In the genomic region with DNA sequence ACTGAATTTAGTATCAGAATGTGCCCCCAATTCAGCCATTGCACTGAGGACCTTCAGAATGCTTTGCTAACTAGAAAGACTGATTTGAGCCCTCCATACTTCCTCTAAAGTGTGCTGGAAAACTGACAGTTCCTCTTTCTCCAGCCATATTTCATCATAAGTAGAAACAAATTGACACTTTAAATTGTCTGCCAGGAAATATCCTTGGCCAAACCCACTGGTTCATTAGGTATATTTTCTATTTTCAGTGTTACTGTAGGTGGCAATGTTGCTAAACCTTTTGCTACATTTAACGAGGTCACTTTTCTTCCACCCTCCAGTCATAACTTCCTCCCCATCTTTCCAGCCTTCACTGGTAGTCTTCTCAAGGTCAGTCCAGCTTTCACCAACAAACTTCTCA, we compare ENCODE assay signal across 30 cellular contexts. TPM values are rescaled to one million over a fixed set of nuclear protein-coding genes. Genes with fewer than 3 reads are reported as not detected.
A peak's percentile ranks its signal among the peaks of the same experiment; 100 is the strongest.
DNase-seq lines count a peak whose midpoint lies in the region; ATAC-seq, FAIRE-seq and TF ChIP-seq lines count a peak whose summit lies in the region.
"Had no signal": no experiment of that assay in that cellular context is flagged by ENCODE, and none has a peak within 500 bp of the region (broad histone marks: within the 10 kb centered on the region; RNA-seq: fewer than 3 reads in every experiment).

No MANE protein-coding gene starts in this region.

- TF ChIP-seq EP300 in HepG2 (IDR thresholded peaks at IDR 0.05; ENCODE audit: low read depth in 2 of 2, low read length in 2 of 2) (no peak), HepG2 (CRISPR knock-in tag; IDR thresholded peaks at IDR 0.05; ENCODE audit: borderline replicate concordance) (no peak), transverse colon (IDR thresholded peaks at IDR 0.05; ENCODE audit: low read depth) (no peak)

- H2AFZ ChIP-seq in HepG2 (ENCODE audit: low read length), result no peak overlapping the region

- POLR2A ChIA-PET in HepG2 (lab: Yijun Ruan, JAX), result no interaction called here

- H3K9ac ChIP-seq in HepG2 (ENCODE audit: insufficient read depth, low read depth, low read length), result no peak overlapping the region

- peak; percentile 37 for FAIRE-seq in HepG2 (lab: Jason Lieb, UNC)
- FAIRE-seq: G401.6, H1 had no signal

- H3K4me1 ChIP-seq in RWPE2 (ENCODE audit: insufficient read depth, poor library complexity, severe bottlenecking) (peaks cover 16% of the 10 kb centered on the region), HepG2 (ENCODE audit: insufficient read depth, low read length) (no peaks in the 10 kb centered on the region), transverse colon (no peaks in the 10 kb centered on the region)

- no peak for TF ChIP-seq POLR2A in HepG2 (IDR thresholded peaks at IDR 0.05; ENCODE audit: insufficient read depth in 1 of 2, low read depth in 2 of 2, low read length in 2 of 2)
- no peak for TF ChIP-seq POLR2A in transverse colon (IDR thresholded peaks at IDR 0.05)

- no peaks in the 10 kb centered on the region for H4K20me1 ChIP-seq in HepG2 (ENCODE audit: insufficient read depth, low read length)

- no peaks in the 10 kb centered on the region for H3K36me3 ChIP-seq in RWPE2 (ENCODE audit: low read depth)
- no peaks in the 10 kb centered on the region for H3K36me3 ChIP-seq in HepG2 (replicated peaks in 1 of 2; ENCODE audit: control insufficient read depth in 1 of 2, insufficient read depth in 2 of 2, low read length in 2 of 2)
- H3K36me3 ChIP-seq in transverse colon, result no peaks in the 10 kb centered on the region
- H3K36me3 ChIP-seq: ovary had no signal

- H3K79me2 ChIP-seq in HepG2 (ENCODE audit: insufficient read depth, low read length), result no peaks in the 10 kb centered on the region

- no peak overlapping the region for H3K4me3 ChIP-seq in RWPE2 (ENCODE audit: severe bottlenecking)
- H3K4me3 ChIP-seq in HepG2 (replicated peaks in 1 of 3; ENCODE audit: insufficient read depth in 1 of 3, low read depth in 2 of 3, low read length in 3 of 3), result no peak overlapping the region
- no peak overlapping the region for H3K4me3 ChIP-seq in transverse colon
- H3K4me3 ChIP-seq: ovary had no signal

- ATAC-seq in RWPE2 (ENCODE audit: low read depth) (no peak), HepG2 (no peak; the same call in 2 of the 3 replicates), GM18861 (IDR thresholded peaks at IDR 0.05; ENCODE audit: unreplicated experiment) (no peak)
- ATAC-seq: effector memory CD8-positive, alpha-beta T cell; stimulated activated memory B cell treated with anti-CD40 and anti-IgM and Interleukin-4, amounts not matched to agents 10 μg/mL and 1 μg/mL and 100 μg/mL, for 72 hours had no signal

- no peaks in the 10 kb centered on the region for H3K9me3 ChIP-seq in RWPE2 (ENCODE audit: severe bottlenecking)
- no peaks in the 10 kb centered on the region for H3K9me3 ChIP-seq in HepG2 (ENCODE audit: low read length)
- H3K9me3 ChIP-seq in transverse colon, result no peaks in the 10 kb centered on the region
- H3K9me3 ChIP-seq: ovary had no signal

- H3K27me3 ChIP-seq in RWPE2 (ENCODE audit: insufficient read depth, poor library complexity, severe bottlenecking) (no peaks in the 10 kb centered on the region), HepG2 (ENCODE audit: control insufficient read depth in 1 of 2, insufficient read depth in 2 of 2, low read length in 2 of 2) (no peaks in the 10 kb centered on the region), transverse colon (no peaks in the 10 kb centered on the region)
- H3K27me3 ChIP-seq: ovary had no signal

- no peak overlapping the region for H3K4me2 ChIP-seq in HepG2 (ENCODE audit: low read depth, low read length)

- TF ChIP-seq CTCF in LNCAP (IDR thresholded peaks at IDR 0.05), result peak; percentile 17; the same call in 1 of the 2 replicates
- peak; percentile 5 for TF ChIP-seq CTCF in RWPE2 (IDR thresholded peaks at IDR 0.05; ENCODE audit: poor library complexity, severe bottlenecking)
- TF ChIP-seq CTCF in HepG2 (CRISPR knock-in tag; IDR thresholded peaks at IDR 0.05), result peak; percentile 33; the same call in 1 of the 2 replicates
- no peak for TF ChIP-seq CTCF in transverse colon (IDR thresholded peaks at IDR 0.05)

- in situ Hi-C loops in HepG2 (cut with HindIII; ENCODE audit: extremely low pct_ligation_motif_present, low pct_unique_long_range_greater_than_20kb) (no loop called here), transverse colon (cut with MboI; ENCODE audit: low pct_ligation_motif_present in 1 of 4, low pct_unique_long_range_greater_than_20kb in 1 of 4, low sequenced_read_pairs in 3 of 4) (no loop called here)

- peak; percentile 11; the same call in 1 of the 2 replicates for TF ChIP-seq RAD21 in HepG2 (CRISPR knock-in tag; IDR thresholded peaks at IDR 0.05)

- intact Hi-C loops in HepG2 (cut with micrococcal nuclease; ENCODE audit: unreplicated experiment), result loop anchor here (5.0 kb wide), 1 partner anchor 76 kb away; no protein-coding TSS in a partner anchor
- intact Hi-C loops in transverse colon (cut with DNase I; ENCODE audit: low total_unique reads), result no loop called here

- no TSS peak for BruUV-seq in HepG2 (replicated peaks; lab: Mats Ljungman, UMichigan)

- WGBS in HepG2 (ENCODE audit: low lambda C conversion rate), result 5% methylated on average over 1 of the region's 1 CpG
- WGBS in transverse colon (ENCODE audit: low coverage in 1 of 2), 2 donors, result 38 to 80% methylated on average over 1 of the region's 1 CpG

- CTCF ChIA-PET in HepG2 (lab: Yijun Ruan, JAX; ENCODE audit: low intra/inter-chr PET ratio, low total read pairs), result interaction anchor here (1.4 kb wide), 1 partner anchor 375 kb away, joined by 3 read pairs; no protein-coding TSS in a partner anchor

- DNase-seq in NAMALWA (ENCODE audit: low spot score), result peak; percentile 9
- no peak for DNase-seq in RWPE2 (ENCODE audit: low spot score)
- DNase-seq in HepG2 (ENCODE audit: low spot score), result no peak
- no peak for DNase-seq in midbrain (lab: John Stamatoyannopoulos, UW)
- DNase-seq in transverse colon, result no peak
- DNase-seq: activated CD4-positive, alpha-beta memory T cell treated with anti-CD3 and anti-CD28 coated beads, Interleukin-2, amount 10 ng/mL, durations not matched to agents 7 days and 5 days; activated CD4-positive, CD25-positive, alpha-beta regulatory T cell treated with anti-CD3 and anti-CD28 coated beads, Interleukin-2, amount 50 U/mL, for 72 hours; activated CD8-positive, alpha-beta memory T cell treated with anti-CD3 and anti-CD28 coated beads, Interleukin-2, amount 50 U/mL, for 4 hours; activated naive CD4-positive, alpha-beta T cell treated with Interleukin-2 at 50 U/mL for 16 hours; C1 segment of cervical spinal cord; COR-L47; DMS79; effector memory CD8-positive, alpha-beta T cell; KG1; mesenchymal stem cell; NCI-H1092 treated with DMSO at 0.1 percent for 48 hours; NCI-H1694 treated with DMSO at 0.1 percent for 48 hours; NCI-H2171; NCI-H524; ovary; substantia nigra; T-helper 2 cell had no signal

- H3K27ac ChIP-seq in RWPE2 (ENCODE audit: poor library complexity, severe bottlenecking) (peak overlapping the region; percentile 100), HepG2 (ENCODE audit: extremely low read length, insufficient read depth, low read length) (no peak overlapping the region), transverse colon (no peak overlapping the region)
- H3K27ac ChIP-seq: ovary had no signal

RNA-seq across cellular contexts. Expression of a gene that starts 21.5 kb away (rescaled TPM):
- total RNA-seq in HepG2 (2016; rRNA removed; fragmentation: Illumina TruSeq; extraction: Trizol), result 86.9 and 119 TPM in 2 replicates
- total RNA-seq in HepG2 (2016; cell fraction: cytosol; rRNA removed; fragmentation: Illumina TruSeq; extraction: Trizol; ENCODE audit: low read depth), result 64.4 and 65.1 TPM in 2 replicates
- 88.6 and 124 TPM in 2 replicates for total RNA-seq in HepG2 (2016; cell fraction: insoluble cytoplasmic fraction; rRNA removed; fragmentation: Illumina TruSeq; extraction: Trizol)
- 116 and 154 TPM in 2 replicates for total RNA-seq in HepG2 (2016; cell fraction: membrane; rRNA removed; fragmentation: Illumina TruSeq; extraction: Trizol)
- total RNA-seq in HepG2 (2016; cell fraction: nucleus; rRNA removed; fragmentation: Illumina TruSeq; extraction: Trizol), result 66.7 and 66.9 TPM in 2 replicates
- 50.8 and 52.3 TPM in 2 replicates for polyA plus RNA-seq in HepG2 (2011; rRNA removed)
- 37.8 and 80.3 TPM in 2 replicates for polyA plus RNA-seq in HepG2 (2011; cell fraction: cytosol; rRNA removed)
- polyA plus RNA-seq in HepG2 (2011; cell fraction: nucleus; rRNA removed), result 69.4 and 108 TPM in 2 replicates
- 78.5 and 105 TPM in 2 replicates for polyA plus RNA-seq in HepG2 (2012)
- polyA plus RNA-seq in HepG2 (2016; cell fraction: cytosol; fragmentation: Illumina TruSeq; extraction: Trizol; ENCODE audit: low read depth), result 52.2 and 60.9 TPM in 2 replicates
- polyA plus RNA-seq in HepG2 (2016; cell fraction: insoluble cytoplasmic fraction; fragmentation: Illumina TruSeq; extraction: Trizol; ENCODE audit: low read depth), result 151 and 153 TPM in 2 replicates
- polyA plus RNA-seq in HepG2 (2016; cell fraction: membrane; fragmentation: Illumina TruSeq; extraction: Trizol; ENCODE audit: low read depth), result 94.4 and 101 TPM in 2 replicates
- polyA plus RNA-seq in HepG2 (2016; cell fraction: nucleus; fragmentation: Illumina TruSeq; extraction: Trizol; ENCODE audit: insufficient read depth, low read depth), result 128 and 147 TPM in 2 replicates
- polyA minus RNA-seq in HepG2 (2011; rRNA and poly(A)+ RNA removed; ENCODE audit: low replicate concordance), result 0.09 and 136 TPM in 2 replicates
- 71.0 and 98.0 TPM in 2 replicates for polyA minus RNA-seq in HepG2 (2011; cell fraction: cytosol; rRNA and poly(A)+ RNA removed)
- 42.4 and 69.9 TPM in 2 replicates for polyA minus RNA-seq in HepG2 (2011; cell fraction: nucleus; rRNA and poly(A)+ RNA removed)
- 1 to 10 TPM in 1 of 4 donors, under 1 TPM in 1, not detected in 2; 0.41 to 2.2 TPM for total RNA-seq in transverse colon
- total RNA-seq: activated CD4-positive, alpha-beta memory T cell treated with anti-CD3 and anti-CD28 coated beads, Interleukin-2, amount 10 ng/mL, durations not matched to agents 7 days and 5 days; epithelial cell of proximal tubule; H1; HT1080 had no signal

RNA-seq across cellular contexts. Expression of a gene that starts 33.5 kb away (rescaled TPM):
- total RNA-seq in HepG2 (2016; rRNA removed; fragmentation: Illumina TruSeq; extraction: Trizol), result not detected in 2 replicates
- not detected in 2 replicates for total RNA-seq in HepG2 (2016; cell fraction: cytosol; rRNA removed; fragmentation: Illumina TruSeq; extraction: Trizol; ENCODE audit: low read depth)
- total RNA-seq in HepG2 (2016; cell fraction: insoluble cytoplasmic fraction; rRNA removed; fragmentation: Illumina TruSeq; extraction: Trizol), result not detected in 2 replicates
- not detected in 2 replicates for total RNA-seq in HepG2 (2016; cell fraction: membrane; rRNA removed; fragmentation: Illumina TruSeq; extraction: Trizol)
- not detected in 2 replicates for total RNA-seq in HepG2 (2016; cell fraction: nucleus; rRNA removed; fragmentation: Illumina TruSeq; extraction: Trizol)
- polyA plus RNA-seq in HepG2 (2011; rRNA removed), result not detected in 2 replicates
- not detected in 2 replicates for polyA plus RNA-seq in HepG2 (2011; cell fraction: cytosol; rRNA removed)
- not detected in 2 replicates for polyA plus RNA-seq in HepG2 (2011; cell fraction: nucleus; rRNA removed)
- not detected in 2 replicates for polyA plus RNA-seq in HepG2 (2012)
- polyA plus RNA-seq in HepG2 (2016; cell fraction: cytosol; fragmentation: Illumina TruSeq; extraction: Trizol; ENCODE audit: low read depth), result not detected in 2 replicates
- not detected in 2 replicates for polyA plus RNA-seq in HepG2 (2016; cell fraction: insoluble cytoplasmic fraction; fragmentation: Illumina TruSeq; extraction: Trizol; ENCODE audit: low read depth)
- not detected in 2 replicates for polyA plus RNA-seq in HepG2 (2016; cell fraction: membrane; fragmentation: Illumina TruSeq; extraction: Trizol; ENCODE audit: low read depth)
- not detected in 2 replicates for polyA plus RNA-seq in HepG2 (2016; cell fraction: nucleus; fragmentation: Illumina TruSeq; extraction: Trizol; ENCODE audit: insufficient read depth, low read depth)
- not detected in 2 replicates for polyA minus RNA-seq in HepG2 (2011; rRNA and poly(A)+ RNA removed; ENCODE audit: low replicate concordance)
- not detected in 2 replicates for polyA minus RNA-seq in HepG2 (2011; cell fraction: cytosol; rRNA and poly(A)+ RNA removed)
- polyA minus RNA-seq in HepG2 (2011; cell fraction: nucleus; rRNA and poly(A)+ RNA removed), result not detected in 2 replicates
- total RNA-seq in transverse colon, result not detected
- total RNA-seq: activated CD4-positive, alpha-beta memory T cell treated with anti-CD3 and anti-CD28 coated beads, Interleukin-2, amount 10 ng/mL, durations not matched to agents 7 days and 5 days; epithelial cell of proximal tubule; HT1080; neural crest cell had no signal

Comparison
In these comparisons a context has a peak if more than half of its experiments do, and no peak if none do; other contexts are left out.
1. CTCF ChIP-seq: peak in LNCAP (single experiment), RWPE2 (single experiment) and HepG2 (single experiment); none in transverse colon (0 of 5).
2. RNA of a gene that starts 21.5 kb away (total RNA-seq): 64.4 to 154 TPM in HepG2; 0.41 to 2.2 TPM in transverse colon; every median in the first group is over 10 times any median in the second.